ENCODE assay signal across 8 cellular contexts in genomic region chr6:124962617-124963415, GRCh38. TPM values are rescaled to one million over a fixed set of nuclear protein-coding genes. Genes with fewer than 3 reads are reported as not detected.
A peak's percentile ranks its signal among the peaks of the same experiment; 100 is the strongest.
DNase-seq lines count a peak whose midpoint lies in the region; ATAC-seq and TF ChIP-seq lines count a peak whose summit lies in the region.

No MANE protein-coding gene starts in this region.

- H3K9me3 ChIP-seq in GM23248 (ENCODE audit: low read depth) (no peaks in the 10 kb centered on the region), SK-N-MC (ENCODE audit: low read depth, low read length) (no peaks in the 10 kb centered on the region), mesodermal cell (ENCODE audit: control insufficient read depth, low read length) (no peaks in the 10 kb centered on the region), thoracic aorta (no peaks in the 10 kb centered on the region)

- peak; percentile 75 for DNase-seq in D341Med (ENCODE audit: low spot score)
- DNase-seq in GM23248: peak; percentile 65
- DNase-seq in SK-N-MC (ENCODE audit: low read depth, low spot score): no peak
- no peak for DNase-seq in epithelial cell of proximal tubule (ENCODE audit: low read depth)
- DNase-seq in thoracic aorta (ENCODE audit: low spot score): no peak
- no peak for DNase-seq in OCI-M2 (lab: John Stamatoyannopoulos, UW; ENCODE audit: unreplicated experiment)

- H3K27ac ChIP-seq in GM23248: peak overlapping the region; percentile 74
- peak overlapping the region; percentile 73 for H3K27ac ChIP-seq in SK-N-MC
- peak overlapping the region; percentile 39 for H3K27ac ChIP-seq in mesodermal cell (ENCODE audit: low read depth, low read length, severe bottlenecking)
- H3K27ac ChIP-seq in thoracic aorta: peak overlapping the region; percentile 95 to 96

- ATAC-seq in thoracic aorta (ENCODE audit: insufficient number of reproducible peaks, low FRiP score, low read depth) (peak; percentile 3), HG03442 (IDR thresholded peaks at IDR 0.05; ENCODE audit: unreplicated experiment) (no peak)

- H3K4me2 ChIP-seq in GM23248 (ENCODE audit: unreplicated experiment): peak overlapping the region; percentile 95

- H2AFZ ChIP-seq in GM23248: peak overlapping the region; percentile 73

- TF ChIP-seq CTCF in epithelial cell of proximal tubule (conservative IDR thresholded peaks at IDR 0.05; ENCODE audit: low read depth, low read length): peak; percentile 30
- TF ChIP-seq CTCF in thoracic aorta (IDR thresholded peaks at IDR 0.05): peak; percentile 10

- H4K20me1 ChIP-seq in GM23248 (ENCODE audit: insufficient read depth): no peaks in the 10 kb centered on the region

- H3K9ac ChIP-seq in GM23248 (peak overlapping the region; percentile 86), SK-N-MC (ENCODE audit: insufficient read length) (peak overlapping the region; percentile 83)

- H3K4me3 ChIP-seq in GM23248: peak overlapping the region; percentile 85
- peak overlapping the region; percentile 85 for H3K4me3 ChIP-seq in SK-N-MC
- peak overlapping the region; percentile 79 for H3K4me3 ChIP-seq in epithelial cell of proximal tubule (ENCODE audit: low read depth, low read length)
- peak overlapping the region; percentile 73 for H3K4me3 ChIP-seq in mesodermal cell (ENCODE audit: extremely low read depth, insufficient read depth, low read length, poor library complexity, severe bottlenecking)
- peak overlapping the region; percentile 81 for H3K4me3 ChIP-seq in thoracic aorta

- H3K27me3 ChIP-seq in GM23248 (replicated peaks; ENCODE audit: insufficient read depth): no peaks in the 10 kb centered on the region
- no peaks in the 10 kb centered on the region for H3K27me3 ChIP-seq in thoracic aorta (replicated peaks; ENCODE audit: insufficient read depth)

- no peaks in the 10 kb centered on the region for H3K9me2 ChIP-seq in GM23248 (ENCODE audit: insufficient read depth)

- in situ Hi-C loops in GM23248 (cut with MboI): no loop called here

- 1% methylated on average over 29 to 54 of the region's 67 CpGs for WGBS in GM23248 (ENCODE audit: low coverage in 1 of 2, low lambda C conversion rate in 2 of 2, missing lambda C conversion rate in 2 of 2), 2 experiments
- 1% methylated on average over 33 to 56 of the region's 67 CpGs for WGBS in mesodermal cell (ENCODE audit: insufficient coverage in 2 of 2), 2 experiments

- H3K36me3 ChIP-seq in GM23248 (ENCODE audit: low read depth) (no peaks in the 10 kb centered on the region), SK-N-MC (ENCODE audit: insufficient read depth, low read length) (no peaks in the 10 kb centered on the region), mesodermal cell (ENCODE audit: control insufficient read depth, insufficient read depth, low read length) (peaks cover 11% of the 10 kb centered on the region), thoracic aorta (no peaks in the 10 kb centered on the region)

- peaks cover 73% of the 10 kb centered on the region for H3K79me2 ChIP-seq in GM23248 (ENCODE audit: insufficient read depth)

- H3K4me1 ChIP-seq in GM23248 (ENCODE audit: insufficient read depth) (peaks cover 38% of the 10 kb centered on the region), mesodermal cell (ENCODE audit: control insufficient read depth, insufficient read depth, low read length, poor library complexity, severe bottlenecking) (peaks cover 7% of the 10 kb centered on the region), thoracic aorta (ENCODE audit: control insufficient read depth in 1 of 2, low read depth in 2 of 2) (peaks cover 38 to 43% of the 10 kb centered on the region in 2 donors)

- H3F3A ChIP-seq in GM23248 (ENCODE audit: insufficient read depth): peaks cover 35% of the 10 kb centered on the region

RNA-seq across cellular contexts. Expression of gene RNF217, which starts 0.6 kb away (rescaled TPM):
- 10.9 and 15.2 TPM in 2 replicates for total RNA-seq in GM23248 (2014; rRNA removed; shearing (Covaris generic))
- 3.2 and 3.3 TPM in 2 replicates for polyA plus RNA-seq in GM23248 (2016; fragmentation: Nextera tagmentation; extraction: Ambion mirVana)
- total RNA-seq in epithelial cell of proximal tubule (6.9 and 12.6 TPM in 2 replicates), thoracic aorta (10 to 100 TPM; 36.3 to 44.2 TPM)
- 13.2 TPM for polyA plus RNA-seq in mesodermal cell (2013, experiment 1 of 2)
- polyA plus RNA-seq in mesodermal cell (2013, experiment 2 of 2): 11.8 TPM

Comparison
In these comparisons a context has a peak if more than half of its experiments do, and no peak if none do; other contexts are left out.
1. DNase-seq: peak in D341Med (single experiment) and GM23248 (single experiment); none in SK-N-MC (single experiment), epithelial cell of proximal tubule (single experiment), thoracic aorta (single experiment) and OCI-M2 (single experiment).
2. H3K27ac ChIP-seq: peak in every context shown above with its lines; median percentile 96 in thoracic aorta; 74 in GM23248; 73 in SK-N-MC; 39 in mesodermal cell.
3. Peak in every context shown above with its lines, with median percentiles within 50 percentile points of each other: H3K4me3 ChIP-seq.